In genomic region chr14:24868389-24868788, GRCh38 we compare ENCODE assay signal across 29 cellular contexts.
"Had no signal": no experiment of that assay in that cellular context is flagged by ENCODE, and none has a peak within 500 bp of the region (broad histone marks: within the 10 kb centered on the region; RNA-seq: fewer than 3 reads in every experiment).

No MANE protein-coding gene starts in this region.

- H3K4me3 Mint-ChIP-seq: stimulated activated effector memory CD8-positive, alpha-beta T cell treated with anti-CD3 and anti-CD28 coated beads, Interleukin-12 subunit alpha, Interleukin-12 subunit beta, amount 100 ng/mL, for 72 hours; stimulated activated memory B cell treated with anti-CD40 and anti-IgM and Interleukin-4, amounts not matched to agents 10 μg/mL and 1 μg/mL and 100 μg/mL, for 72 hours; stimulated activated naive B cell treated with anti-CD40 and anti-IgM and Interleukin-4, amounts not matched to agents 10 μg/mL and 1 μg/mL and 100 μg/mL, for 72 hours; stimulated activated naive CD8-positive, alpha-beta T cell treated with anti-CD3 and anti-CD28 coated beads, Interleukin-15, amount 100 ng/mL, for 72 hours; stimulated activated naive CD8-positive, alpha-beta T cell treated with anti-CD3 and anti-CD28 coated beads, Interleukin-15, Interleukin-2, amounts not matched to agents 100 ng/mL and 50 ng/mL, for 24 hours; type B pancreatic cell had no signal

- H3K27me3 Mint-ChIP-seq: stimulated activated memory B cell treated with anti-CD40 and anti-IgM and Interleukin-4, amounts not matched to agents 10 μg/mL and 1 μg/mL and 100 μg/mL, for 72 hours; type B pancreatic cell had no signal

- DNase-seq: stimulated activated CD4-positive, alpha-beta T cell treated with anti-CD3 and anti-CD28 coated beads, Interleukin-2, amount 100 ng/mL, for 48 hours; stimulated activated CD4-positive, alpha-beta T cell treated with anti-CD3 and anti-CD28 coated beads, Interleukin-4, amount 100 ng/mL, for 1 hour; stimulated activated CD4-positive, alpha-beta T cell treated with anti-CD3 and anti-CD28 coated beads, Interleukin-4, amount 100 ng/mL, for 24 hours; stimulated activated CD4-positive, alpha-beta T cell treated with anti-CD3 and anti-CD28 coated beads, Interleukin-4, amount 100 ng/mL, for 4 hours; stimulated activated CD8-positive, alpha-beta memory T cell treated with anti-CD3 and anti-CD28 coated beads, Interleukin-4, amount 100 ng/mL, for 48 hours; stimulated activated naive B cell treated with anti-CD40 and anti-IgM and Interleukin-4, amounts not matched to agents 10 μg/mL and 1 μg/mL and 100 μg/mL, for 72 hours; stimulated activated naive CD4-positive, alpha-beta T cell; stimulated activated naive CD4-positive, alpha-beta T cell treated with Interleukin-2 at 50 U/mL for 16 hours; stimulated activated naive CD8-positive, alpha-beta T cell treated with anti-CD3 and anti-CD28 coated beads, Interleukin-15, amount 100 ng/mL, for 72 hours; stimulated activated naive CD8-positive, alpha-beta T cell treated with anti-CD3 and anti-CD28 coated beads, Interleukin-15, Interleukin-2, amounts not matched to agents 100 U/mL and 50 U/mL, for 24 hours; stomach; substantia nigra; testis; thyroid gland; tibial artery; transverse colon; trophoblast cell; upper lobe of left lung; upper lobe of right lung; uterus had no signal

- FAIRE-seq: urothelium cell line had no signal

- ATAC-seq: stimulated activated effector memory CD8-positive, alpha-beta T cell treated with anti-CD3 and anti-CD28 coated beads, Interleukin-12 subunit alpha, Interleukin-12 subunit beta, amount 100 ng/mL, for 72 hours; stimulated activated memory B cell treated with anti-CD40 and anti-IgM and Interleukin-4, amounts not matched to agents 10 μg/mL and 1 μg/mL and 100 μg/mL, for 72 hours; stimulated activated naive B cell treated with anti-CD40 and anti-IgM and Interleukin-4, amounts not matched to agents 10 μg/mL and 1 μg/mL and 100 μg/mL, for 72 hours; stimulated activated naive CD8-positive, alpha-beta T cell treated with anti-CD3 and anti-CD28 coated beads, Interleukin-15, amount 100 ng/mL, for 72 hours; stimulated activated naive CD8-positive, alpha-beta T cell treated with anti-CD3 and anti-CD28 coated beads, Interleukin-15, Interleukin-2, amounts not matched to agents 100 U/mL and 50 U/mL, for 24 hours; upper lobe of right lung had no signal

- H3K4me1 Mint-ChIP-seq: stimulated activated effector memory CD8-positive, alpha-beta T cell treated with anti-CD3 and anti-CD28 coated beads, Interleukin-12 subunit alpha, Interleukin-12 subunit beta, amount 100 ng/mL, for 72 hours; stimulated activated naive CD8-positive, alpha-beta T cell treated with anti-CD3 and anti-CD28 coated beads, Interleukin-15, amount 100 ng/mL, for 72 hours had no signal

- H3K4me1 ChIP-seq: stomach, suprapubic skin, testis, tibial artery, upper lobe of right lung, uterus, vagina had no signal

- H3K27ac Mint-ChIP-seq: stimulated activated effector memory CD8-positive, alpha-beta T cell treated with anti-CD3 and anti-CD28 coated beads, Interleukin-12 subunit alpha, Interleukin-12 subunit beta, amount 100 ng/mL, for 72 hours; stimulated activated memory B cell treated with anti-CD40 and anti-IgM and Interleukin-4, amounts not matched to agents 10 μg/mL and 1 μg/mL and 100 μg/mL, for 72 hours; stimulated activated naive B cell treated with anti-CD40 and anti-IgM and Interleukin-4, amounts not matched to agents 10 μg/mL and 1 μg/mL and 100 μg/mL, for 72 hours; stimulated activated naive CD8-positive, alpha-beta T cell treated with anti-CD3 and anti-CD28 coated beads, Interleukin-15, amount 100 ng/mL, for 72 hours; stimulated activated naive CD8-positive, alpha-beta T cell treated with anti-CD3 and anti-CD28 coated beads, Interleukin-15, Interleukin-2, amounts not matched to agents 100 ng/mL and 50 ng/mL, for 24 hours; type B pancreatic cell had no signal

- H3K36me3 Mint-ChIP-seq: stimulated activated effector memory CD8-positive, alpha-beta T cell treated with anti-CD3 and anti-CD28 coated beads, Interleukin-12 subunit alpha, Interleukin-12 subunit beta, amount 100 ng/mL, for 72 hours; stimulated activated memory B cell treated with anti-CD40 and anti-IgM and Interleukin-4, amounts not matched to agents 10 μg/mL and 1 μg/mL and 100 μg/mL, for 72 hours; stimulated activated naive B cell treated with anti-CD40 and anti-IgM and Interleukin-4, amounts not matched to agents 10 μg/mL and 1 μg/mL and 100 μg/mL, for 72 hours; type B pancreatic cell had no signal

- H3K27me3 ChIP-seq: stomach, suprapubic skin, testis, thyroid gland, tibial artery, tibial nerve, transverse colon, upper lobe of left lung, upper lobe of right lung, uterus, vagina had no signal

- H3K4me3 ChIP-seq: stomach, suprapubic skin, testis, thoracic aorta, thyroid gland, tibial artery, tibial nerve, transverse colon, upper lobe of left lung, upper lobe of right lung, uterus, vagina had no signal

- H3K9me3 ChIP-seq: stomach, suprapubic skin, testis, thoracic aorta, thyroid gland, tibial artery, tibial nerve, transverse colon, upper lobe of left lung, upper lobe of right lung, uterus, vagina had no signal

- H3K9me3 Mint-ChIP-seq: stimulated activated effector memory CD8-positive, alpha-beta T cell treated with anti-CD3 and anti-CD28 coated beads, Interleukin-12 subunit alpha, Interleukin-12 subunit beta, amount 100 ng/mL, for 72 hours; stimulated activated memory B cell treated with anti-CD40 and anti-IgM and Interleukin-4, amounts not matched to agents 10 μg/mL and 1 μg/mL and 100 μg/mL, for 72 hours; stimulated activated naive B cell treated with anti-CD40 and anti-IgM and Interleukin-4, amounts not matched to agents 10 μg/mL and 1 μg/mL and 100 μg/mL, for 72 hours; stimulated activated naive CD8-positive, alpha-beta T cell treated with anti-CD3 and anti-CD28 coated beads, Interleukin-15, amount 100 ng/mL, for 72 hours; stimulated activated naive CD8-positive, alpha-beta T cell treated with anti-CD3 and anti-CD28 coated beads, Interleukin-15, Interleukin-2, amounts not matched to agents 100 ng/mL and 50 ng/mL, for 24 hours; type B pancreatic cell had no signal

- H3K27ac ChIP-seq: stomach, suprapubic skin, testis, thoracic aorta, thyroid gland, tibial artery, tibial nerve, transverse colon, upper lobe of left lung, upper lobe of right lung, uterus, vagina had no signal

- H3K36me3 ChIP-seq: stomach, suprapubic skin, thoracic aorta, thyroid gland, tibial artery, tibial nerve, transverse colon, upper lobe of left lung, upper lobe of right lung, uterus, vagina had no signal
